Comparison of ENCODE assay signal across 24 cellular contexts in genomic region chr4:101956068-101956805, GRCh38.
"Had no signal": no experiment of that assay in that cellular context is flagged by ENCODE, and none has a peak within 500 bp of the region (broad histone marks: within the 10 kb centered on the region; RNA-seq: fewer than 3 reads in every experiment).

No MANE protein-coding gene starts in this region.

- H3K36me3 Mint-ChIP-seq: activated naive CD4-positive, alpha-beta T cell treated with anti-CD3 and anti-CD28 coated beads, Interleukin-2, amount 10 ng/mL, durations not matched to agents 7 days and 5 days; immature natural killer cell; naive thymus-derived CD8-positive, alpha-beta T cell had no signal

- DNase-seq: activated CD4-positive, alpha-beta T cell treated with anti-CD3 and anti-CD28 coated beads, Interleukin-2, amount 50 U/mL, for 1 hour; activated CD8-positive, alpha-beta memory T cell treated with anti-CD3 and anti-CD28 coated beads, Interleukin-2, amount 50 U/mL, for 4 hours; activated effector memory CD4-positive, alpha-beta T cell treated with Interleukin-2 at 50 U/mL for 16 hours; activated naive CD4-positive, alpha-beta T cell treated with anti-CD3 and anti-CD28 coated beads, Interleukin-2, amount 10 ng/mL, durations not matched to agents 7 days and 5 days; activated naive CD8-positive, alpha-beta T cell treated with anti-CD3 and anti-CD28 coated beads, Interleukin-2, amount 50 U/mL, for 24 hours; activated T-cell treated with anti-CD3 and anti-CD28 coated beads, Interleukin-2, amount 50 U/mL, for 4 hours; aorta; brain microvascular endothelial cell; effector CD4-positive, alpha-beta T cell; heart right ventricle; immature natural killer cell; kidney glomerular epithelial cell; left ventricle myocardium inferior; naive thymus-derived CD8-positive, alpha-beta T cell; ovary; psoas muscle; right cardiac atrium; testis; upper lobe of left lung had no signal

- H3K27ac Mint-ChIP-seq: activated naive CD4-positive, alpha-beta T cell treated with anti-CD3 and anti-CD28 coated beads, Interleukin-2, amount 10 ng/mL, durations not matched to agents 7 days and 5 days; activated naive CD8-positive, alpha-beta T cell treated with anti-CD3 and anti-CD28 coated beads, Interleukin-2, amount 50 U/mL, for 24 hours; immature natural killer cell; naive thymus-derived CD8-positive, alpha-beta T cell had no signal

- FAIRE-seq: TTC549 had no signal

- H3K4me1 ChIP-seq: heart right ventricle, left ventricle myocardium inferior, psoas muscle, upper lobe of left lung had no signal

- H3K9me3 ChIP-seq: esophagus muscularis mucosa, heart right ventricle, left ventricle myocardium inferior, ovary, psoas muscle, testis, upper lobe of left lung had no signal

- H3K36me3 ChIP-seq: brain microvascular endothelial cell, esophagus muscularis mucosa, heart right ventricle, left ventricle myocardium inferior, ovary, upper lobe of left lung had no signal

- ATAC-seq: activated CD4-positive, CD25-positive, alpha-beta regulatory T cell treated with anti-CD3 and anti-CD28 coated beads, Interleukin-2, amount 50 U/mL, for 24 hours; activated naive CD8-positive, alpha-beta T cell treated with anti-CD3 and anti-CD28 coated beads, Interleukin-2, amount 50 U/mL, for 24 hours; activated T-cell treated with anti-CD3 and anti-CD28 coated beads, Interleukin-2, amount 50 U/mL, for 4 hours; heart right ventricle; naive thymus-derived CD8-positive, alpha-beta T cell; psoas muscle had no signal

- H3K4me3 Mint-ChIP-seq: activated naive CD4-positive, alpha-beta T cell treated with anti-CD3 and anti-CD28 coated beads, Interleukin-2, amount 10 ng/mL, durations not matched to agents 7 days and 5 days; activated naive CD8-positive, alpha-beta T cell treated with anti-CD3 and anti-CD28 coated beads, Interleukin-2, amount 50 U/mL, for 24 hours; activated T-cell treated with anti-CD3 and anti-CD28 coated beads, Interleukin-2, amount 50 U/mL, for 4 hours; central memory CD8-positive, alpha-beta T cell; immature natural killer cell; naive thymus-derived CD8-positive, alpha-beta T cell had no signal

- H3K27ac ChIP-seq: brain microvascular endothelial cell, coronary artery, esophagus muscularis mucosa, heart right ventricle, left ventricle myocardium inferior, ovary, psoas muscle, testis, upper lobe of left lung had no signal

- H3K9me3 Mint-ChIP-seq: activated naive CD4-positive, alpha-beta T cell treated with anti-CD3 and anti-CD28 coated beads, Interleukin-2, amount 10 ng/mL, durations not matched to agents 7 days and 5 days; activated naive CD8-positive, alpha-beta T cell treated with anti-CD3 and anti-CD28 coated beads, Interleukin-2, amount 50 U/mL, for 24 hours; activated T-cell treated with anti-CD3 and anti-CD28 coated beads, Interleukin-2, amount 50 U/mL, for 4 hours; central memory CD8-positive, alpha-beta T cell; naive thymus-derived CD8-positive, alpha-beta T cell had no signal

- H3K4me1 Mint-ChIP-seq: activated naive CD4-positive, alpha-beta T cell treated with anti-CD3 and anti-CD28 coated beads, Interleukin-2, amount 10 ng/mL, durations not matched to agents 7 days and 5 days; activated naive CD8-positive, alpha-beta T cell treated with anti-CD3 and anti-CD28 coated beads, Interleukin-2, amount 50 U/mL, for 24 hours; central memory CD8-positive, alpha-beta T cell; immature natural killer cell; naive thymus-derived CD8-positive, alpha-beta T cell had no signal

- H3K4me3 ChIP-seq: coronary artery, esophagus muscularis mucosa, heart right ventricle, left ventricle myocardium inferior, ovary, psoas muscle, testis, upper lobe of left lung had no signal
